1 cellular context compared by ENCODE assay signal in the genomic region with DNA sequence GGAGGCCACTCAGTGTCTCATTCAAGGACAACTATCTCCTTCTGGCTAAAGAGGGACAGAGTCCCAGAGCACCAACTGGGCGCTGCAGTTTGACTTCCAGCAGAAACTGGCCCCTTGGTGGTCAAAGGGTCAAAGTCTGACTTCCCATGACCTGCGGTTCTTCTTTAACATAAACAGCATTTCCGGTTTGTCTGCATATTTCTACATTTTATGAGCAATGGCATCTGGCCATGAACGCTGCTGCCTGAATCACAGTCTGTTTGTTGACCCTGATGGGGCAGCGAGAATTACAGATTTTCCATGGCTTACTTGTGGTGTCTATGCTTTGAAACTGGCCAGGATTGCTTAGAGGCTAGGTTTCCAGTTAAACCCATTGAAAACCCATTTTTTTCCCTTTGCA.
TF ChIP-seq lines count a peak whose summit lies in the region.

No MANE protein-coding gene starts in this region.

TF ChIP-seq in A549, 52 proteins besides CTCF, POLR2A, EP300 and RAD21 (continued from another document):
- TF ChIP-seq BHLHE40 (IDR thresholded peaks at IDR 0.05; ENCODE audit: low read depth, low read length) (no peak), TFCP2L1 (CRISPR knock-in tag; IDR thresholded peaks at IDR 0.05) (no peak), CEBPB (IDR thresholded peaks at IDR 0.05) (0 out of 4 replicates have a peak, but pooled peaks of 1 of the 2 experiments have one; percentile 23)
- TF ChIP-seq, protein P1, sequence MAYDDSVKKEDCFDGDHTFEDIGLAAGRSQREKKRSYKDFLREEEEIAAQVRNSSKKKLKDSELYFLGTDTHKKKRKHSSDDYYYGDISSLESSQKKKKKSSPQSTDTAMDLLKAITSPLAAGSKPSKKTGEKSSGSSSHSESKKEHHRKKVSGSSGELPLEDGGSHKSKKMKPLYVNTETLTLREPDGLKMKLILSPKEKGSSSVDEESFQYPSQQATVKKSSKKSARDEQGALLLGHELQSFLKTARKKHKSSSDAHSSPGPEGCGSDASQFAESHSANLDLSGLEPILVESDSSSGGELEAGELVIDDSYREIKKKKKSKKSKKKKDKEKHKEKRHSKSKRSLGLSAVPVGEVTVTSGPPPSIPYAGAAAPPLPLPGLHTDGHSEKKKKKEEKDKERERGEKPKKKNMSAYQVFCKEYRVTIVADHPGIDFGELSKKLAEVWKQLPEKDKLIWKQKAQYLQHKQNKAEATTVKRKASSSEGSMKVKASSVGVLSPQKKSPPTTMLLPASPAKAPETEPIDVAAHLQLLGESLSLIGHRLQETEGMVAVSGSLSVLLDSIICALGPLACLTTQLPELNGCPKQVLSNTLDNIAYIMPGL (CRISPR knock-in tag; IDR thresholded peaks at IDR 0.05; ENCODE audit: borderline replicate concordance): no peak
